9 cellular contexts compared by ENCODE assay signal in the genomic region with DNA sequence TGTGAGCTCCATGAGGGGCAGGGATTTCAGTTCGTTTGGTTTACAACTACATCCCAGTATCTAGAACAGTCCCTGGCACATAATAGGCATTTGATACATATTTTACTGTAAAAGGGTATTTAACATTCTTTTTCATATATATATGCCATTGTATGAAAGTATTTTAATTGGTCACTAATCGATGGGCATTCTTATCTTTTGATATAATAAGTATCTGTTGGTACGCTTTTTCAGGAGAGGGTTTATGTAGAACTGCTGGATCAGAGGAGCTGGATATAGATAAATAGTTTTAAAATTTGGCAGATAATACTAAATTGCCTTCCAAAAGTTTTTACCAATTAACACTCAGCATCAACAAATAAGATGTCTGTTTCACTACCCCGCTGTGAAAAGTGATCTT. TPM values are rescaled to one million over a fixed set of nuclear protein-coding genes. Genes with fewer than 3 reads are reported as not detected.
DNase-seq lines count a peak whose midpoint lies in the region; ATAC-seq, FAIRE-seq and TF ChIP-seq lines count a peak whose summit lies in the region.
"Had no signal": no experiment of that assay in that cellular context is flagged by ENCODE, and none has a peak within 500 bp of the region (broad histone marks: within the 10 kb centered on the region; RNA-seq: fewer than 3 reads in every experiment).

No MANE protein-coding gene starts in this region.

- H2AFZ ChIP-seq in H1 (ENCODE audit: low read length) (peak overlapping the region; percentile 100; the same call in 1 of the 2 replicates), neural cell (ENCODE audit: low read depth, low read length) (peak overlapping the region; percentile 89)

- 0 out of 2 replicates have a peak overlapping the region, but pooled peaks have one; percentile 95 for H3K18ac ChIP-seq in H1 (ENCODE audit: extremely low read depth, low read length)

- no peak overlapping the region for H3K27ac ChIP-seq in H1 (ENCODE audit: low read depth, low read length)
- H3K27ac ChIP-seq in neural cell (ENCODE audit: low read length) = peak overlapping the region; percentile 84

- TF ChIP-seq POLR2A in H1 (IDR thresholded peaks at IDR 0.05; ENCODE audit: control extremely low read depth in 1 of 2, low read depth in 2 of 2, low read length in 2 of 2) = no peak

- H4K20me1 ChIP-seq in H1 (replicated peaks in 1 of 2; ENCODE audit: control insufficient read depth in 1 of 2, insufficient read depth in 2 of 2, low read length in 2 of 2) (peaks cover 2 to 8% of the 10 kb centered on the region in 2 experiments), neural cell (ENCODE audit: insufficient read depth) (no peaks in the 10 kb centered on the region)

- no peak for DNase-seq in AG04449 (ENCODE audit: low read depth, low spot score)
- DNase-seq in LNCaP clone FGC (ENCODE audit: low read depth) = no peak
- no peak for DNase-seq in H1 (ENCODE audit: low read depth in 1 of 2, low spot score in 2 of 2)
- no peak for DNase-seq in stimulated activated CD4-positive, alpha-beta T cell treated with anti-CD3 and anti-CD28 coated beads, Interleukin-12 subunit alpha, Interleukin-12 subunit beta, amount 100 ng/mL, for 4 hours
- DNase-seq in germinal center (ENCODE audit: low spot score) = no peak
- DNase-seq: hypothalamus had no signal

- POLR2A ChIA-PET in AG04449 (lab: Yijun Ruan, JAX) = interaction anchor here (0.8 kb wide), 1 partner anchor 122 kb away, joined by 4 read pairs; a partner anchor contains a TSS
- POLR2A ChIA-PET in H1 (lab: Charles Lee; ENCODE audit: partially characterized antibody) = interaction anchor here (1.0 to 3.1 kb wide), 11 partner anchors 10 to 242 kb away, joined by 3 to 21 read pairs (median 4); no protein-coding TSS in a partner anchor

- 0 out of 4 replicates have a peak, but pooled peaks cover 0 to 2% of the 10 kb centered on the region in 2 experiments for H3K9me3 ChIP-seq in H1 (ENCODE audit: insufficient read depth in 2 of 2, low read depth in 1 of 2, low read length in 1 of 2)
- no peaks in the 10 kb centered on the region for H3K9me3 ChIP-seq in neural cell (ENCODE audit: low read length)

- CTCF ChIA-PET in AG04449 (lab: Yijun Ruan, JAX) (interaction anchor here (0.8 to 3.9 kb wide), 15 partner anchors 9 to 242 kb away, joined by 3 to 18 read pairs (median 4); a partner anchor contains a TSS), H1 (lab: Charles Lee; ENCODE audit: partially characterized antibody) (interaction anchor here (0.6 to 2.5 kb wide), 6 partner anchors 9 to 438 kb away, joined by 3 to 6 read pairs (median 4); a partner anchor contains a TSS)

- H3K27me3 ChIP-seq in H1 (replicated peaks in 1 of 4; ENCODE audit: control insufficient read depth in 3 of 4, extremely low read depth in 1 of 4, insufficient read depth in 3 of 4, low read length in 3 of 4) = no peaks in the 10 kb centered on the region; a peak in 1 of 7 replicates
- H3K27me3 ChIP-seq in neural cell (ENCODE audit: insufficient read depth, low read depth, low read length) = no peaks in the 10 kb centered on the region

- H3K9ac ChIP-seq in H1 (replicated peaks in 1 of 4; ENCODE audit: extremely low read depth in 1 of 4, low read depth in 3 of 4, low read length in 3 of 4) (peak overlapping the region in 2 of 4 experiments; percentile 34 to 96; a peak in 4 of 7 replicates), neural cell (ENCODE audit: low read length) (peak overlapping the region; percentile 83)

- H3K14ac ChIP-seq in H1 (ENCODE audit: insufficient read length) = no peak overlapping the region

- H3K56ac ChIP-seq in H1 (replicated peaks; ENCODE audit: insufficient read length, low read depth, low read length) = peak overlapping the region; percentile 52

- no peak overlapping the region for H3K23ac ChIP-seq in H1 (ENCODE audit: insufficient read length)

- no peak for FAIRE-seq in H1 (lab: Jason Lieb, UNC)

- H3K36me3 ChIP-seq in H1 (ENCODE audit: control insufficient read depth in 2 of 4, insufficient read depth in 4 of 4, low read length in 3 of 4) = peaks cover 0 to 17% (median 0%) of the 10 kb centered on the region in 4 experiments; a peak in 3 of 8 replicates
- H3K36me3 ChIP-seq in neural cell (ENCODE audit: insufficient read depth, low read length) = no peaks in the 10 kb centered on the region

- H2BK15ac ChIP-seq in H1 (ENCODE audit: low read length) = no peak overlapping the region

- no peaks in the 10 kb centered on the region for H3K9me2 ChIP-seq in neural cell (ENCODE audit: insufficient read depth, low read length)

- H3K79me2 ChIP-seq in H1 (ENCODE audit: control insufficient read depth in 1 of 2, insufficient read depth in 2 of 2, low read length in 2 of 2) (peaks cover 28 to 41% of the 10 kb centered on the region in 2 experiments), neural cell (replicated peaks; ENCODE audit: insufficient read depth, low read length) (peaks cover 37% of the 10 kb centered on the region)

- H3K4me2 ChIP-seq in H1 (ENCODE audit: insufficient read depth in 1 of 2, low read depth in 2 of 2, low read length in 2 of 2) (peak overlapping the region; percentile 92 to 93), neural cell (ENCODE audit: low read length) (peak overlapping the region; percentile 48)

- no peak overlapping the region for H4K5ac ChIP-seq in H1 (ENCODE audit: insufficient read length, low read depth, low read length)

- no peak overlapping the region for H2BK20ac ChIP-seq in H1 (ENCODE audit: low read length)

- no peak overlapping the region for H3K4ac ChIP-seq in H1 (replicated peaks; ENCODE audit: insufficient read length, low read depth, low read length)

- peaks cover 5% of the 10 kb centered on the region for H3K23me2 ChIP-seq in H1 (ENCODE audit: low read depth, low read length)

- no peak overlapping the region for H4K8ac ChIP-seq in H1 (ENCODE audit: extremely low read depth, insufficient read depth, low read length)

- TF ChIP-seq EP300 in H1 (IDR thresholded peaks at IDR 0.05; ENCODE audit: borderline replicate concordance in 1 of 2, low read depth in 2 of 2, low read length in 2 of 2) = no peak
- no peak for TF ChIP-seq EP300 in neural cell (conservative IDR thresholded peaks at IDR 0.05; ENCODE audit: poor library complexity, severe bottlenecking)

- H3K4me3 ChIP-seq in AG04449 (ENCODE audit: low read depth, low read length) (peak overlapping the region; percentile 90), LNCaP clone FGC (ENCODE audit: low read depth, low read length) (peak overlapping the region; percentile 93), H1 (ENCODE audit: extremely low read depth in 1 of 4, insufficient read depth in 2 of 4, low read depth in 3 of 4, low read length in 4 of 4) (peak overlapping the region; percentile 93 to 100 (median 99); a peak in 7 of 8 replicates), neural cell (ENCODE audit: low read length) (peak overlapping the region; percentile 82)

- no peak overlapping the region for H2BK12ac ChIP-seq in H1 (ENCODE audit: low read depth, low read length)

- peaks cover 0 to 4% (median 0%) of the 10 kb centered on the region in 4 experiments; a peak in 3 of 7 replicates for H3K4me1 ChIP-seq in H1 (replicated peaks in 1 of 4; ENCODE audit: control insufficient read depth in 3 of 4, insufficient read depth in 4 of 4, low read length in 3 of 4)

- no peak overlapping the region for H2BK5ac ChIP-seq in H1 (ENCODE audit: low read depth, low read length)

- H3K79me1 ChIP-seq in H1 (ENCODE audit: low read depth, low read length) = no peaks in the 10 kb centered on the region

- TF ChIP-seq RAD21 in H1 (IDR thresholded peaks at IDR 0.05 in 1 of 2, conservative IDR thresholded peaks at IDR 0.05 in 1 of 2; ENCODE audit: low read depth in 2 of 2, low read length in 2 of 2) (no peak), neural cell (conservative IDR thresholded peaks at IDR 0.05) (no peak)

- no peak overlapping the region for H2BK120ac ChIP-seq in H1 (replicated peaks; ENCODE audit: low read depth, low read length)

- ATAC-seq in GM19328 (IDR thresholded peaks at IDR 0.05; ENCODE audit: unreplicated experiment) = no peak
- ATAC-seq in GM19397 (IDR thresholded peaks at IDR 0.05; ENCODE audit: unreplicated experiment) = no peak

- 53% methylated on average over 4 of the region's 4 CpGs; no CpG with 5 or more reads in 1 of the 2 experiments for WGBS in H1 (ENCODE audit: extremely low coverage in 1 of 2, insufficient coverage in 1 of 2, insufficient read length in 1 of 2, insufficient replicate concordance in 2 of 2, low coverage in 1 of 2, low lambda C conversion rate in 2 of 2, missing lambda C conversion rate in 1 of 2), 2 experiments

- peak overlapping the region; percentile 77 for H4K91ac ChIP-seq in H1 (replicated peaks; ENCODE audit: insufficient read length, low read length)

- H2AK5ac ChIP-seq in H1 (ENCODE audit: low read depth, low read length) = no peak overlapping the region

- H3F3A ChIP-seq in neural cell (ENCODE audit: insufficient read depth, low read length, poor library complexity, severe bottlenecking) = no peaks in the 10 kb centered on the region

- TF ChIP-seq CTCF in AG04449 (IDR thresholded peaks at IDR 0.05; ENCODE audit: insufficient read depth, low read length, missing control alignments) = no peak
- no peak for TF ChIP-seq CTCF in LNCaP clone FGC (IDR thresholded peaks at IDR 0.05; ENCODE audit: control insufficient read depth, extremely low read depth, insufficient read depth)
- TF ChIP-seq CTCF in H1 (IDR thresholded peaks at IDR 0.05; ENCODE audit: control extremely low read depth in 1 of 3, insufficient read depth in 1 of 3, low read depth in 1 of 3, low read length in 3 of 3) = no peak
- no peak for TF ChIP-seq CTCF in neural cell (IDR thresholded peaks at IDR 0.05; ENCODE audit: poor library complexity, severe bottlenecking)

TF ChIP-seq in H1, 55 proteins besides CTCF, POLR2A, EP300 and RAD21 (continues in another document):
- no peak for TF ChIP-seq HDAC2 (IDR thresholded peaks at IDR 0.05; ENCODE audit: borderline replicate concordance in 1 of 2, low read depth in 2 of 2, low read length in 2 of 2)
- TF ChIP-seq RNF2 (IDR thresholded peaks at IDR 0.05; ENCODE audit: borderline replicate concordance, low read depth, low read length, missing control alignments, poor library complexity, severe bottlenecking) = no peak

TF ChIP-seq in neural cell, 6 proteins besides CTCF, POLR2A, EP300 and RAD21:
- no peak for TF ChIP-seq MXI1 (conservative IDR thresholded peaks at IDR 0.05; ENCODE audit: poor library complexity, severe bottlenecking)

RNA-seq across cellular contexts. Expression of a gene that starts 1.0 kb away (rescaled TPM):
- total RNA-seq in H1 (2021; fragmentation: NEBNext Ultra II Directional; extraction: Animal tissue kit (Norgen Biotek cat#: 25700)) = 126 and 130 TPM in 2 replicates
- polyA plus RNA-seq in H1 (2011; rRNA removed) = 22.1 and 45.7 TPM in 2 replicates
- 69.3 TPM for polyA plus RNA-seq in H1 (2011; cell fraction: cytosol; rRNA removed)
- 7.8 TPM for polyA plus RNA-seq in H1 (2011; cell fraction: nucleus; rRNA removed)
- polyA plus RNA-seq in H1 (2012, experiment 1 of 2) = 63.7 to 171 TPM (median 75.9 TPM) in 4 replicates
- 25.4 TPM for polyA plus RNA-seq in H1 (2012, experiment 2 of 2)
- polyA plus RNA-seq in H1 (2013, experiment 1 of 2) = 95.3 TPM
- polyA plus RNA-seq in H1 (2013, experiment 2 of 2) = 96.5 TPM
- 20.5 and 21.3 TPM in 2 replicates for polyA minus RNA-seq in H1 (2011; rRNA and poly(A)+ RNA removed)
- polyA minus RNA-seq in H1 (2011; cell fraction: cytosol; rRNA and poly(A)+ RNA removed) = 23.5 TPM
- 55.7 TPM for polyA minus RNA-seq in H1 (2011; cell fraction: nucleus; rRNA and poly(A)+ RNA removed)
- 184 and 227 TPM in 2 replicates for polyA plus RNA-seq in neural cell
- polyA minus RNA-seq in neural cell = 122 and 136 TPM in 2 replicates
